ENCODE assay signal across 1 cellular context in the genomic region with DNA sequence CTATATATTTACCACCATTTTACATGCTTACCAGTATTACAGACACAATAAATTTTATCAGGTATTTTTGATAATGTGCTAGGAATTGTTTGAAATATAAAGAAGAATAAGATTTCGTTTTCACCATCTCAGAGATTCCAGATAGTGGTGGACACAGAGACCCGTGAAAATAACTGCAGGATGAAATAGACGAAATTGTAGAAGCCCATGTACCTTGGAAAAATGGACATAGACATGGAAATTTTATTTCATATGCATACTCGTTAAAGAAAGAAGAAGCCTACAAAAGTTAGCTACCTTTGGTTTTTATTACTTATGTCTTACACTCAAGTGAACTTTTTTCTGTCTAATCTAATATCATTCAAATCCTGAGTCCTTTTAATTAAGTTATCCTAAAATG. TPM values are rescaled to one million over a fixed set of nuclear protein-coding genes. Genes with fewer than 3 reads are reported as not detected.
"Had no signal": no experiment of that assay in that cellular context is flagged by ENCODE, and none has a peak within 500 bp of the region (broad histone marks: within the 10 kb centered on the region; RNA-seq: fewer than 3 reads in every experiment).

No MANE protein-coding gene starts in this region.

RNA-seq across cellular contexts. Expression of a gene that starts 7.5 kb away (rescaled TPM):
- polyA plus RNA-seq: immature natural killer cell had no signal
